In the genomic region with DNA sequence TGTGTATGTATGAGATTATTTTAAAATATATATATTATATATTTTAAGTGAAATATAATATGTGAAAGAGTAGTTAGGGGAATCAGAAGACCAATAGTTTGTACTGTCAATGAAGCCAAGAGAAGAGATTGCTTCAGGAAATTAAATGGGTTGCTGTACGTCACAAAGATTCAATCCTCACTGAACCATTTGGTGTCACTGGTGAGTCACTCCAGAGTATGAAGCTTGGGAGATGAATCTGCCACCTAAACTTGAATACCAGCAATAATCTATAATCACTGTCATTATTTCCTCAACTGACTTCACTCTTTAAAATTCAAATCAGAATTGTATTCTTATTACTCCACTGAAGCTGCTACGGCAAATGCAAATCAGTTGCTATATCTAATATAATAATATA, we compare ENCODE assay signal across 10 cellular contexts. TPM values are rescaled to one million over a fixed set of nuclear protein-coding genes. Genes with fewer than 3 reads are reported as not detected.
DNase-seq lines count a peak whose midpoint lies in the region; ATAC-seq and TF ChIP-seq lines count a peak whose summit lies in the region.
"Had no signal": no experiment of that assay in that cellular context is flagged by ENCODE, and none has a peak within 500 bp of the region (broad histone marks: within the 10 kb centered on the region; RNA-seq: fewer than 3 reads in every experiment).

No MANE protein-coding gene starts in this region.

- H3K36me3 ChIP-seq in MM.1S (replicated peaks; ENCODE audit: insufficient read depth, low read length), result no peaks in the 10 kb centered on the region
- H3K36me3 ChIP-seq in brain microvascular endothelial cell (replicated peaks), result no peaks in the 10 kb centered on the region

- H3K27ac ChIP-seq in MM.1S (ENCODE audit: low read length) (no peak overlapping the region), brain microvascular endothelial cell (no peak overlapping the region)

- in situ Hi-C loops in brain microvascular endothelial cell (cut with HindIII; ENCODE audit: low pct_ligation_motif_present, low sequenced_read_pairs), result no loop called here

- H3K4me3 Mint-ChIP-seq in mesothelial cell of epicardium, result no peak overlapping the region
- H3K4me3 Mint-ChIP-seq: CD4-positive, CD25-positive, alpha-beta regulatory T cell had no signal

- no peaks in the 10 kb centered on the region for H3K27me3 ChIP-seq in MM.1S (replicated peaks; ENCODE audit: insufficient read depth, low read length)
- no peaks in the 10 kb centered on the region for H3K27me3 ChIP-seq in brain microvascular endothelial cell (replicated peaks)

- no peak overlapping the region for H3K4me3 ChIP-seq in MM.1S (ENCODE audit: low read length)
- H3K4me3 ChIP-seq in brain microvascular endothelial cell (ENCODE audit: low read depth, low read length), result no peak overlapping the region

- DNase-seq in NCI-H345 (lab: John Stamatoyannopoulos, UW) (peak; percentile 11), NCI-H345 treated with DMSO at 0.1 percent for 48 hours (lab: John Stamatoyannopoulos, UW; ENCODE audit: unreplicated experiment) (no peak), MM.1S (peak; percentile 33), brain microvascular endothelial cell (peak; percentile 59), pons (ENCODE audit: low spot score) (peak; percentile 30), mesothelial cell of epicardium (ENCODE audit: low spot score in 2 of 2, unreplicated experiment in 2 of 2) (no peak), middle frontal gyrus (ENCODE audit: extremely low spot score, low spot score) (no peak)
- DNase-seq: CD4-positive, CD25-positive, alpha-beta regulatory T cell; NK-92 treated with Interleukin-12 subunit alpha and Interleukin-12 subunit beta, amount 100 ng/mL, for 24 hours had no signal

- no peak overlapping the region for H3K27ac Mint-ChIP-seq in mesothelial cell of epicardium

- no peaks in the 10 kb centered on the region for H3K9me3 ChIP-seq in MM.1S (replicated peaks; ENCODE audit: insufficient read depth, low read length)

- H3K36me3 Mint-ChIP-seq in mesothelial cell of epicardium, result no peaks in the 10 kb centered on the region
- H3K36me3 Mint-ChIP-seq: CD4-positive, CD25-positive, alpha-beta regulatory T cell had no signal

- ATAC-seq in HG03196 (IDR thresholded peaks at IDR 0.05; ENCODE audit: unreplicated experiment), result no peak

- H3K4me1 Mint-ChIP-seq in mesothelial cell of epicardium, result no peaks in the 10 kb centered on the region
- H3K4me1 Mint-ChIP-seq: CD4-positive, CD25-positive, alpha-beta regulatory T cell had no signal

- H3K27me3 Mint-ChIP-seq in mesothelial cell of epicardium (ENCODE audit: low read depth), result peaks cover 1% of the 10 kb centered on the region
- H3K27me3 Mint-ChIP-seq: CD4-positive, CD25-positive, alpha-beta regulatory T cell had no signal

- H3K9me2 ChIP-seq in MM.1S (replicated peaks; ENCODE audit: insufficient read depth, low read length), result no peaks in the 10 kb centered on the region

- no peaks in the 10 kb centered on the region for H4K20me1 ChIP-seq in MM.1S (ENCODE audit: insufficient read depth, low read length)

- no peak overlapping the region for H2AFZ ChIP-seq in MM.1S (ENCODE audit: low read length)

- no peak for TF ChIP-seq CTCF in MM.1S (IDR thresholded peaks at IDR 0.05; ENCODE audit: low read length)
- TF ChIP-seq CTCF in brain microvascular endothelial cell (IDR thresholded peaks at IDR 0.05; ENCODE audit: low read depth, low read length, missing control alignments), result peak; percentile 20
- no peak for TF ChIP-seq CTCF in mesothelial cell of epicardium (IDR thresholded peaks at IDR 0.05; ENCODE audit: unreplicated experiment)

- H3K9me3 Mint-ChIP-seq in mesothelial cell of epicardium, result peaks cover 6% of the 10 kb centered on the region

- H3K4me1 ChIP-seq in MM.1S (ENCODE audit: low read length), result no peaks in the 10 kb centered on the region

- H3K79me2 ChIP-seq in MM.1S (ENCODE audit: low read length), result no peaks in the 10 kb centered on the region

- no peak overlapping the region for H3K9ac ChIP-seq in MM.1S (ENCODE audit: low read length)

- no peaks in the 10 kb centered on the region for H3F3A ChIP-seq in MM.1S (ENCODE audit: insufficient read depth, low read length)

- H3K4me2 ChIP-seq in MM.1S (ENCODE audit: low read depth, low read length), result no peak overlapping the region

RNA-seq across cellular contexts. Expression of a gene that starts 41.9 kb away (rescaled TPM):
- total RNA-seq in mesothelial cell of epicardium, result 1.5 to 2.5 TPM (median 1.7 TPM) in 3 replicates

Comparison
In these comparisons a context has a peak if more than half of its experiments do, and no peak if none do; other contexts are left out.
1. DNase-seq: peak in NCI-H345 (single experiment), MM.1S (single experiment), brain microvascular endothelial cell (single experiment) and pons (single experiment); none in NCI-H345 treated with DMSO at 0.1 percent for 48 hours (single experiment), mesothelial cell of epicardium (0 of 2) and middle frontal gyrus (single experiment).